In the genomic region with DNA sequence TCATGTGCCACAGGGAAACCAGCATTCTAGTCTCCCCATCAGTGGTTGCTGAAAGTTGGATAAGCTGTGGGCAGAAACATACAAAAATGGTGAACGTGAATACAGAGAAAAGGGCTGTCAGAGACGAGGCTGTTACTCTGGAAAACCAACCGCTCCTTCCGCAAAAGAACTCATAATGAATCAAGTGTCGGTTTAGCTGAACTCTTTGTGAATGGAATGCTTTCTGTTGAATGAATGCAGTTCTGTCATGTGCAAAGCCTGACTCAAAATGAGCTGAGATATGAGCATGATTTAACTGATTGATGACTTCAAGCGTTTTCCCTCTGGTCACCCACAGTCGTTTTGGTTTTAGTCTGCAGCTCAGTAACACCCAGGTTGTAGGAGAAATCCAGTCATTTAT, we compare ENCODE assay signal across 10 cellular contexts.
DNase-seq lines count a peak whose midpoint lies in the region; ATAC-seq, FAIRE-seq and TF ChIP-seq lines count a peak whose summit lies in the region.
"Had no signal": no experiment of that assay in that cellular context is flagged by ENCODE, and none has a peak within 500 bp of the region (broad histone marks: within the 10 kb centered on the region; RNA-seq: fewer than 3 reads in every experiment).

No MANE protein-coding gene starts in this region.

- no peaks in the 10 kb centered on the region for H3K27me3 ChIP-seq in CD4-positive, alpha-beta T cell (ENCODE audit: control insufficient read depth, insufficient read depth, low read length)
- no peaks in the 10 kb centered on the region for H3K27me3 ChIP-seq in adipocyte (replicated peaks; ENCODE audit: control insufficient read depth, insufficient read depth, low read length)
- peaks cover 3% of the 10 kb centered on the region for H3K27me3 ChIP-seq in adrenal gland
- H3K27me3 ChIP-seq: BLaER1 treated with 17β-estradiol and CSF1 and Interleukin-3, amounts not matched to agents 10 nM and 100 nM had no signal

- H3K4me3 Mint-ChIP-seq in CD4-positive, alpha-beta T cell = peak overlapping the region; percentile 16
- H3K4me3 Mint-ChIP-seq in mesothelial cell of epicardium = no peak overlapping the region

- no peaks in the 10 kb centered on the region for H3K27me3 Mint-ChIP-seq in CD4-positive, alpha-beta T cell
- peaks cover 2% of the 10 kb centered on the region for H3K27me3 Mint-ChIP-seq in mesothelial cell of epicardium (ENCODE audit: low read depth)

- no peak overlapping the region for H3K4me3 ChIP-seq in adipocyte (ENCODE audit: low read length)
- H3K4me3 ChIP-seq in adrenal gland = no peak overlapping the region
- H3K4me3 ChIP-seq: BLaER1 treated with 17β-estradiol and CSF1 and Interleukin-3, amounts not matched to agents 10 nM and 100 nM had no signal

- peaks cover 2% of the 10 kb centered on the region for H3K9me3 Mint-ChIP-seq in CD4-positive, alpha-beta T cell
- no peaks in the 10 kb centered on the region for H3K9me3 Mint-ChIP-seq in mesothelial cell of epicardium

- CTCF ChIA-PET in CD4-positive, alpha-beta T cell (lab: Charles Lee) = interaction anchor here (0.6 to 4.7 kb wide), 10 partner anchors 14 to 469 kb away, joined by 3 to 37 read pairs (median 6); no protein-coding TSS in a partner anchor

- TF ChIP-seq CTCF in CD4-positive, alpha-beta T cell (IDR thresholded peaks at IDR 0.05) = no peak
- no peak for TF ChIP-seq CTCF in mesothelial cell of epicardium (IDR thresholded peaks at IDR 0.05; ENCODE audit: unreplicated experiment)
- TF ChIP-seq CTCF in adrenal gland (IDR thresholded peaks at IDR 0.05) = no peak

- H3K27ac ChIP-seq in CD4-positive, alpha-beta T cell (ENCODE audit: low read depth, low read length) = peak overlapping the region; percentile 95
- H3K27ac ChIP-seq in adrenal gland = no peak overlapping the region
- H3K27ac ChIP-seq: BLaER1 treated with 17β-estradiol and CSF1 and Interleukin-3, amounts not matched to agents 10 nM and 100 nM had no signal

- no peak for DNase-seq in CD4-positive, alpha-beta T cell
- DNase-seq in GM18507 (ENCODE audit: extremely low spot score, insufficient read length, low read depth) = no peak
- no peak for DNase-seq in adipocyte (ENCODE audit: low read depth)
- no peak for DNase-seq in mesothelial cell of epicardium (ENCODE audit: low spot score in 2 of 2, unreplicated experiment in 2 of 2)
- no peak for DNase-seq in GF-D8 (lab: John Stamatoyannopoulos, UW)
- DNase-seq in adrenal gland = no peak
- DNase-seq: NCI-H82 had no signal

- ATAC-seq in CD4-positive, alpha-beta T cell (ENCODE audit: poor library complexity) = no peak
- ATAC-seq in HG03442 (IDR thresholded peaks at IDR 0.05; ENCODE audit: unreplicated experiment) (peak; percentile 41), GM21786 (IDR thresholded peaks at IDR 0.05; ENCODE audit: unreplicated experiment) (no peak)

- H3K36me3 ChIP-seq in adipocyte (ENCODE audit: control insufficient read depth, insufficient read depth, low read length, severe bottlenecking) (no peaks in the 10 kb centered on the region), adrenal gland (replicated peaks in 1 of 2) (no peaks in the 10 kb centered on the region)
- H3K36me3 ChIP-seq: BLaER1 treated with 17β-estradiol and CSF1 and Interleukin-3, amounts not matched to agents 10 nM and 100 nM had no signal

- peak overlapping the region; percentile 100 for H3K27ac Mint-ChIP-seq in CD4-positive, alpha-beta T cell
- no peak overlapping the region for H3K27ac Mint-ChIP-seq in mesothelial cell of epicardium

- intact Hi-C loops in CD4-positive, alpha-beta T cell (cut with DNase I, micrococcal nuclease) = loop anchor here (5.0 to 10.0 kb wide), 3 partner anchors 257 to 556 kb away; no protein-coding TSS in a partner anchor
- intact Hi-C loops in adrenal gland (cut with DNase I) = no loop called here

- H3K4me1 ChIP-seq in adipocyte (ENCODE audit: control insufficient read depth, insufficient read depth, low read length) (peaks cover 24% of the 10 kb centered on the region), adrenal gland (replicated peaks in 1 of 2) (no peaks in the 10 kb centered on the region)

- H3K9me3 ChIP-seq in CD4-positive, alpha-beta T cell (ENCODE audit: control insufficient read depth, low read length) = no peaks in the 10 kb centered on the region
- H3K9me3 ChIP-seq in adipocyte (ENCODE audit: control insufficient read depth, low read length) (no peaks in the 10 kb centered on the region), adrenal gland (replicated peaks in 1 of 3) (no peaks in the 10 kb centered on the region)

- POLR2A ChIA-PET in CD4-positive, alpha-beta T cell (lab: Charles Lee) = interaction anchor here (0.8 to 11.8 kb wide), 11 partner anchors 12 to 336 kb away, joined by 3 to 212 read pairs (median 23); no protein-coding TSS in a partner anchor

- no peak for TF ChIP-seq POLR2A in adrenal gland (IDR thresholded peaks at IDR 0.05)

- WGBS in adrenal gland, 4 donors = 59 to 69% (median 65%) methylated on average over 7 of the region's 7 CpGs

- peaks cover 97% of the 10 kb centered on the region for H3K4me1 Mint-ChIP-seq in CD4-positive, alpha-beta T cell (ENCODE audit: low read depth)
- H3K4me1 Mint-ChIP-seq in mesothelial cell of epicardium = peaks cover 25% of the 10 kb centered on the region

- peak; percentile 75 for FAIRE-seq in GM18507 (lab: Jason Lieb, UNC)

- peaks cover 17% of the 10 kb centered on the region for H3K36me3 Mint-ChIP-seq in CD4-positive, alpha-beta T cell (ENCODE audit: low read depth)
- no peaks in the 10 kb centered on the region for H3K36me3 Mint-ChIP-seq in mesothelial cell of epicardium

- H3K9ac ChIP-seq in adipocyte (ENCODE audit: low read length) = peak overlapping the region; percentile 57
- H3K9ac ChIP-seq: BLaER1 treated with 17β-estradiol and CSF1 and Interleukin-3, amounts not matched to agents 10 nM and 100 nM had no signal

Comparison
In these comparisons a context has a peak if more than half of its experiments do, and no peak if none do; other contexts are left out.
1. intact Hi-C loops: an anchor here in CD4-positive, alpha-beta T cell (5.0 to 10.0 kb wide); none called in adrenal gland.